Comparison of ENCODE assay signal across 10 cellular contexts in genomic region chr18:24754572-24754971, GRCh38.
"Had no signal": no experiment of that assay in that cellular context is flagged by ENCODE, and none has a peak within 500 bp of the region (broad histone marks: within the 10 kb centered on the region; RNA-seq: fewer than 3 reads in every experiment).

No MANE protein-coding gene starts in this region.

- H3K4me3 ChIP-seq: GM23248, HAP-1, K562 had no signal

- ATAC-seq: HCT116, HepG2, K562 had no signal

- H3K4me1 ChIP-seq: HAP-1 had no signal

- H3K4me3 Mint-ChIP-seq: HFFc6 had no signal

- H3K9me3 ChIP-seq: HAP-1 had no signal

- DNase-seq: GM23248, GOT3, H7, HFFc6, KG1 had no signal

- H3K27ac Mint-ChIP-seq: HFFc6 had no signal

- H3K27ac ChIP-seq: GM23248, HL-60 had no signal

- H2AFZ ChIP-seq: GM23248 had no signal

- H3K36me3 ChIP-seq: HAP-1 had no signal
